ENCODE assay signal across 33 cellular contexts in genomic region chr6:89874438-89874837, GRCh38. TPM values are rescaled to one million over a fixed set of nuclear protein-coding genes. Genes with fewer than 3 reads are reported as not detected.
"Had no signal": no experiment of that assay in that cellular context is flagged by ENCODE, and none has a peak within 500 bp of the region (broad histone marks: within the 10 kb centered on the region; RNA-seq: fewer than 3 reads in every experiment).

No MANE protein-coding gene starts in this region.

- H3K4me3 Mint-ChIP-seq: mesothelial cell of epicardium; naive thymus-derived CD4-positive, alpha-beta T cell; nephron; neural progenitor cell; stimulated activated effector memory CD8-positive, alpha-beta T cell treated with anti-CD3 and anti-CD28 coated beads, Interleukin-12 subunit alpha, Interleukin-12 subunit beta, amount 100 ng/mL, for 72 hours; type B pancreatic cell had no signal

- H3K27me3 ChIP-seq: dorsolateral prefrontal cortex, foreskin keratinocyte, gastroesophageal sphincter, heart left ventricle, hepatocyte, left lung, neural progenitor cell, right atrium auricular region, stomach, thyroid gland had no signal

- H3K4me1 Mint-ChIP-seq: mesothelial cell of epicardium; nephron; neural progenitor cell; stimulated activated effector memory CD8-positive, alpha-beta T cell treated with anti-CD3 and anti-CD28 coated beads, Interleukin-12 subunit alpha, Interleukin-12 subunit beta, amount 100 ng/mL, for 72 hours had no signal

- ATAC-seq: esophagus mucosa; foreskin keratinocyte; gastroesophageal sphincter; heart left ventricle; left lung; naive thymus-derived CD4-positive, alpha-beta T cell; sciatic nerve; stimulated activated effector memory CD8-positive, alpha-beta T cell treated with anti-CD3 and anti-CD28 coated beads, Interleukin-12 subunit alpha, Interleukin-12 subunit beta, amount 100 ng/mL, for 72 hours had no signal

- H3K27ac ChIP-seq: dorsolateral prefrontal cortex, foreskin keratinocyte, gastroesophageal sphincter, heart left ventricle, hepatocyte, left lung, neural progenitor cell, parathyroid adenoma, prostate gland, right atrium auricular region, stomach, thyroid gland had no signal

- DNase-seq: dorsolateral prefrontal cortex; effector CD4-positive, alpha-beta T cell; foreskin keratinocyte; heart left ventricle; kidney; left lung; mesenchymal stem cell; naive thymus-derived CD4-positive, alpha-beta T cell; stimulated activated CD4-positive, alpha-beta T cell treated with anti-CD3 and anti-CD28 coated beads, Interleukin-2, amount 100 ng/mL, for 24 hours; stimulated activated CD4-positive, alpha-beta T cell treated with anti-CD3 and anti-CD28 coated beads, Interleukin-4, amount 100 ng/mL, for 24 hours; stimulated activated naive CD4-positive, alpha-beta T cell treated with Interleukin-2 at 50 U/mL for 16 hours; stomach; thyroid gland had no signal

- H3K4me1 ChIP-seq: foreskin keratinocyte, gastroesophageal sphincter, heart left ventricle, left lung, neural progenitor cell, parathyroid adenoma, prostate gland, right atrium auricular region, stomach, thyroid gland had no signal

- H3K9me3 ChIP-seq: gastroesophageal sphincter, heart left ventricle, left lung, prostate gland, right atrium auricular region, stomach, thyroid gland had no signal

- H3K27ac Mint-ChIP-seq: mesothelial cell of epicardium; nephron; neural progenitor cell; stimulated activated effector memory CD8-positive, alpha-beta T cell treated with anti-CD3 and anti-CD28 coated beads, Interleukin-12 subunit alpha, Interleukin-12 subunit beta, amount 100 ng/mL, for 72 hours; type B pancreatic cell had no signal

- H3K36me3 ChIP-seq: prostate gland had no signal

- H3K9me3 Mint-ChIP-seq: naive thymus-derived CD4-positive, alpha-beta T cell; nephron; neural progenitor cell; stimulated activated effector memory CD8-positive, alpha-beta T cell treated with anti-CD3 and anti-CD28 coated beads, Interleukin-12 subunit alpha, Interleukin-12 subunit beta, amount 100 ng/mL, for 72 hours; type B pancreatic cell had no signal

- H3K27me3 Mint-ChIP-seq: naive thymus-derived CD4-positive, alpha-beta T cell; type B pancreatic cell had no signal

- H3K4me3 ChIP-seq: dorsolateral prefrontal cortex, gastroesophageal sphincter, heart left ventricle, hepatocyte, left lung, neural progenitor cell, prostate gland, right atrium auricular region, stomach, thyroid gland had no signal

RNA-seq across cellular contexts. Expression of gene GJA10, which starts 19.8 kb away (rescaled TPM):
- total RNA-seq: dorsolateral prefrontal cortex, esophagus mucosa, fibroblast of lung, foreskin keratinocyte, gastroesophageal sphincter, heart left ventricle, hepatocyte, kidney, left lung, lower leg skin, lung microvascular endothelial cell, mesothelial cell of epicardium, mucosa of gallbladder, osteoblast, prostate gland, right atrium auricular region, sciatic nerve, stomach, subcutaneous adipose tissue, temporal lobe, thyroid gland, urinary bladder had no signal
- polyA plus RNA-seq: fibroblast of lung; foreskin keratinocyte; heart left ventricle; hepatocyte; naive thymus-derived CD4-positive, alpha-beta T cell; stomach; urinary bladder had no signal
